Comparison of ENCODE assay signal across 8 cellular contexts in genomic region chr13:106536244-106537034, GRCh38. TPM values are rescaled to one million over a fixed set of nuclear protein-coding genes. Genes with fewer than 3 reads are reported as not detected.
DNase-seq lines count a peak whose midpoint lies in the region; ATAC-seq and TF ChIP-seq lines count a peak whose summit lies in the region.

No MANE protein-coding gene starts in this region.

- H3K79me2 ChIP-seq in OCI-LY7 (ENCODE audit: insufficient read depth, low read depth, low read length) = no peaks in the 10 kb centered on the region

- peak overlapping the region; percentile 86 for H3K4me2 ChIP-seq in OCI-LY7 (ENCODE audit: low read length)

- POLR2A ChIA-PET in OCI-LY7 (lab: Charles Lee) = no interaction called here

- intact Hi-C loops in OCI-LY7 (cut with micrococcal nuclease; ENCODE audit: unreplicated experiment) = loop anchor here (2.0 kb wide), 2 partner anchors 382 to 588 kb away; no protein-coding TSS in a partner anchor

- no TSS peak for BruUV-seq in OCI-LY7 (replicated peaks; lab: Mats Ljungman, UMichigan)

- H3K27ac ChIP-seq in OCI-LY7 (ENCODE audit: low read depth, low read length, poor library complexity, severe bottlenecking) = peak overlapping the region; percentile 25

- H3K9me3 ChIP-seq in OCI-LY7 (ENCODE audit: low read length) (no peaks in the 10 kb centered on the region), mucosa of stomach (ENCODE audit: control insufficient read depth, low read length) (no peaks in the 10 kb centered on the region)

- peak overlapping the region; percentile 72; the same call in 1 of the 2 replicates for H2AFZ ChIP-seq in OCI-LY7 (ENCODE audit: low read length)

- peaks cover 13% of the 10 kb centered on the region for H3K36me3 ChIP-seq in OCI-LY7 (ENCODE audit: insufficient read depth, low read length)
- H3K36me3 ChIP-seq in mucosa of stomach (ENCODE audit: control insufficient read depth, insufficient read depth, low read length) = no peaks in the 10 kb centered on the region

- no peaks in the 10 kb centered on the region for H3K9me2 ChIP-seq in OCI-LY7 (ENCODE audit: insufficient read depth, low read length)

- DNase-seq in COLO668 (lab: John Stamatoyannopoulos, UW; ENCODE audit: unreplicated experiment) (peak; percentile 97), HT1080 (ENCODE audit: low read depth) (peak; percentile 84), OCI-LY7 (ENCODE audit: low spot score) (peak; percentile 80), activated T-cell treated with anti-CD3 and anti-CD28 coated beads for 48 hours (ENCODE audit: low read depth) (peak; percentile 78), epithelial cell of proximal tubule (ENCODE audit: low read depth) (no peak)
- peak; percentile 96 for DNase-seq in stimulated activated CD8-positive, alpha-beta memory T cell treated with anti-CD3 and anti-CD28 coated beads, Interleukin-4, amount 100 ng/mL, for 48 hours

- H3K4me1 ChIP-seq in OCI-LY7 (ENCODE audit: insufficient read depth, low read length, poor library complexity, severe bottlenecking) = no peaks in the 10 kb centered on the region
- H3K4me1 ChIP-seq in mucosa of stomach (ENCODE audit: control insufficient read depth, insufficient read depth, low read length) = no peaks in the 10 kb centered on the region

- CTCF ChIA-PET in OCI-LY7 (lab: Charles Lee; ENCODE audit: unreplicated experiment) = interaction anchor here (0.6 to 0.8 kb wide), 2 partner anchors 11 to 43 kb away, joined by 3 to 4 read pairs; no protein-coding TSS in a partner anchor

- H4K20me1 ChIP-seq in OCI-LY7 (ENCODE audit: insufficient read depth, low read length) = 0 out of 2 replicates have a peak, but pooled peaks cover 5% of the 10 kb centered on the region

- H3K9ac ChIP-seq in mucosa of stomach (ENCODE audit: low read length) = peak overlapping the region; percentile 49

- H3K27me3 ChIP-seq in mucosa of stomach (ENCODE audit: control insufficient read depth, insufficient read depth, low read length) = no peaks in the 10 kb centered on the region

- TF ChIP-seq CTCF in OCI-LY7 (conservative IDR thresholded peaks at IDR 0.05; ENCODE audit: low read length) (peak; percentile 81), epithelial cell of proximal tubule (conservative IDR thresholded peaks at IDR 0.05; ENCODE audit: low read depth, low read length) (peak; percentile 96)

- H3K4me3 ChIP-seq in OCI-LY7 (ENCODE audit: low read depth, low read length, poor library complexity, severe bottlenecking) (peak overlapping the region; percentile 68), epithelial cell of proximal tubule (ENCODE audit: low read depth, low read length) (peak overlapping the region; percentile 70), mucosa of stomach (ENCODE audit: low read length) (peak overlapping the region; percentile 90)

- ATAC-seq in GM19467 (IDR thresholded peaks at IDR 0.05; ENCODE audit: unreplicated experiment) = peak; percentile 32

RNA-seq across cellular contexts. Expression of gene EFNB2, which starts 1.0 kb away (rescaled TPM):
- 17.4 and 22.4 TPM in 2 replicates for total RNA-seq in HT1080 (2014; rRNA removed; shearing (Covaris generic))
- 21.6 and 25.0 TPM in 2 replicates for polyA plus RNA-seq in HT1080 (2015; cell fraction: cytosol; rRNA removed)
- 16.1 and 19.2 TPM in 2 replicates for polyA plus RNA-seq in HT1080 (2015; cell fraction: nucleus; rRNA removed)
- total RNA-seq in OCI-LY7 (2014; rRNA removed; shearing (Covaris generic)) = 0.25 and 0.49 TPM in 2 replicates
- total RNA-seq in OCI-LY7 (2022) (0.31 and 0.51 TPM in 2 replicates), epithelial cell of proximal tubule (25.6 and 56.9 TPM in 2 replicates)

RNA-seq across cellular contexts. Expression of gene ARGLU1, which starts 31.5 kb away (rescaled TPM):
- total RNA-seq in HT1080 (2014; rRNA removed; shearing (Covaris generic)) = 34.1 and 35.7 TPM in 2 replicates
- 27.0 and 37.5 TPM in 2 replicates for polyA plus RNA-seq in HT1080 (2015; cell fraction: cytosol; rRNA removed)
- polyA plus RNA-seq in HT1080 (2015; cell fraction: nucleus; rRNA removed) = 532 and 560 TPM in 2 replicates
- total RNA-seq in OCI-LY7 (2014; rRNA removed; shearing (Covaris generic)) = 71.9 and 89.1 TPM in 2 replicates
- total RNA-seq in OCI-LY7 (2022) = 71.6 and 87.7 TPM in 2 replicates
- 43.0 and 46.3 TPM in 2 replicates for total RNA-seq in epithelial cell of proximal tubule

Comparison
In these comparisons a context has a peak if more than half of its experiments do, and no peak if none do; other contexts are left out.
1. RNA of gene EFNB2, which starts 1.0 kb away (total RNA-seq): 25.6 to 56.9 TPM in epithelial cell of proximal tubule and 17.4 to 22.4 TPM in HT1080; 0.25 to 0.51 TPM in OCI-LY7; every median in the first group is over 10 times any median in the second.
2. Peak in every context shown above with its lines, with median percentiles within 50 percentile points of each other: H3K4me3 ChIP-seq.